1 cellular context compared by ENCODE assay signal in genomic region chr11:76885390-76886097, GRCh38.
TF ChIP-seq lines count a peak whose summit lies in the region.

No MANE protein-coding gene starts in this region.

TF ChIP-seq in HCT116, 20 proteins besides CTCF, POLR2A, EP300 and RAD21 (continued from another document):
- TF ChIP-seq YY1 (IDR thresholded peaks at IDR 0.05; ENCODE audit: extremely low read depth, insufficient replicate concordance, low read depth, low read length) (no peak), POLR2AphosphoS5 (IDR thresholded peaks at IDR 0.05; ENCODE audit: low read depth, low read length) (no peak), ZNF274 (IDR thresholded peaks at IDR 0.05; ENCODE audit: low read depth, low read length) (no peak), SIN3A (IDR thresholded peaks at IDR 0.05; ENCODE audit: low read depth) (no peak), FOSL1 (IDR thresholded peaks at IDR 0.05; ENCODE audit: low read depth) (no peak), EZH2 (IDR thresholded peaks at IDR 0.05) (no peak)
- TF ChIP-seq, protein P1, sequence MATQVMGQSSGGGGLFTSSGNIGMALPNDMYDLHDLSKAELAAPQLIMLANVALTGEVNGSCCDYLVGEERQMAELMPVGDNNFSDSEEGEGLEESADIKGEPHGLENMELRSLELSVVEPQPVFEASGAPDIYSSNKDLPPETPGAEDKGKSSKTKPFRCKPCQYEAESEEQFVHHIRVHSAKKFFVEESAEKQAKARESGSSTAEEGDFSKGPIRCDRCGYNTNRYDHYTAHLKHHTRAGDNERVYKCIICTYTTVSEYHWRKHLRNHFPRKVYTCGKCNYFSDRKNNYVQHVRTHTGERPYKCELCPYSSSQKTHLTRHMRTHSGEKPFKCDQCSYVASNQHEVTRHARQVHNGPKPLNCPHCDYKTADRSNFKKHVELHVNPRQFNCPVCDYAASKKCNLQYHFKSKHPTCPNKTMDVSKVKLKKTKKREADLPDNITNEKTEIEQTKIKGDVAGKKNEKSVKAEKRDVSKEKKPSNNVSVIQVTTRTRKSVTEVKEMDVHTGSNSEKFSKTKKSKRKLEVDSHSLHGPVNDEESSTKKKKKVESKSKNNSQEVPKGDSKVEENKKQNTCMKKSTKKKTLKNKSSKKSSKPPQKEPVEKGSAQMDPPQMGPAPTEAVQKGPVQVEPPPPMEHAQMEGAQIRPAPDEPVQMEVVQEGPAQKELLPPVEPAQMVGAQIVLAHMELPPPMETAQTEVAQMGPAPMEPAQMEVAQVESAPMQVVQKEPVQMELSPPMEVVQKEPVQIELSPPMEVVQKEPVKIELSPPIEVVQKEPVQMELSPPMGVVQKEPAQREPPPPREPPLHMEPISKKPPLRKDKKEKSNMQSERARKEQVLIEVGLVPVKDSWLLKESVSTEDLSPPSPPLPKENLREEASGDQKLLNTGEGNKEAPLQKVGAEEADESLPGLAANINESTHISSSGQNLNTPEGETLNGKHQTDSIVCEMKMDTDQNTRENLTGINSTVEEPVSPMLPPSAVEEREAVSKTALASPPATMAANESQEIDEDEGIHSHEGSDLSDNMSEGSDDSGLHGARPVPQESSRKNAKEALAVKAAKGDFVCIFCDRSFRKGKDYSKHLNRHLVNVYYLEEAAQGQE (IDR thresholded peaks at IDR 0.05; ENCODE audit: low read depth), result no peak
- TF ChIP-seq, protein P2, sequence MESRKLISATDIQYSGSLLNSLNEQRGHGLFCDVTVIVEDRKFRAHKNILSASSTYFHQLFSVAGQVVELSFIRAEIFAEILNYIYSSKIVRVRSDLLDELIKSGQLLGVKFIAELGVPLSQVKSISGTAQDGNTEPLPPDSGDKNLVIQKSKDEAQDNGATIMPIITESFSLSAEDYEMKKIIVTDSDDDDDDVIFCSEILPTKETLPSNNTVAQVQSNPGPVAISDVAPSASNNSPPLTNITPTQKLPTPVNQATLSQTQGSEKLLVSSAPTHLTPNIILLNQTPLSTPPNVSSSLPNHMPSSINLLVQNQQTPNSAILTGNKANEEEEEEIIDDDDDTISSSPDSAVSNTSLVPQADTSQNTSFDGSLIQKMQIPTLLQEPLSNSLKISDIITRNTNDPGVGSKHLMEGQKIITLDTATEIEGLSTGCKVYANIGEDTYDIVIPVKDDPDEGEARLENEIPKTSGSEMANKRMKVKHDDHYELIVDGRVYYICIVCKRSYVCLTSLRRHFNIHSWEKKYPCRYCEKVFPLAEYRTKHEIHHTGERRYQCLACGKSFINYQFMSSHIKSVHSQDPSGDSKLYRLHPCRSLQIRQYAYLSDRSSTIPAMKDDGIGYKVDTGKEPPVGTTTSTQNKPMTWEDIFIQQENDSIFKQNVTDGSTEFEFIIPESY (IDR thresholded peaks at IDR 0.05; ENCODE audit: extremely low read depth, insufficient replicate concordance, low read length), result no peak
